Comparison of ENCODE assay signal across 30 cellular contexts in the genomic region with DNA sequence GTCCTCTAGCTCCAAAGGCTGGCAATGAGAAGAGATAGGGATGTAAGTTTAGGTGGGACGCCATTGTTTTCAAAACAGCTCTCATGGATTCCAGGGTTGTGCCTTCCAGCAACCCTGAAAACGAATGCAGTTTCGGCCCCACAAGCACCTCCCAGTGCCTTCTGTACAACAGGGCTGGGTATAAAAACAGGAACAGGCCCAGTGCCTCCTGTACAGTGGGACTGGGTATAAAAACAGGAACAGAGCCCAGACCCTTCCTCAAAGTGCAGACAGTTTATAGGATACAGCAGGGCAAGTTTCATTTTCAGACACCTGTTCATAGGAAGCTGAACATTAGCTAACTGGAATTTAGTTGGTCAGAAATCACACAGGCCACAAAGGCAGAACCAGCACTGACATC.
"Had no signal": no experiment of that assay in that cellular context is flagged by ENCODE, and none has a peak within 500 bp of the region (broad histone marks: within the 10 kb centered on the region; RNA-seq: fewer than 3 reads in every experiment).

No MANE protein-coding gene starts in this region.

- H3K4me1 ChIP-seq: heart left ventricle, left ventricle myocardium inferior, prostate gland, stomach, suprapubic skin, tibial artery, upper lobe of right lung, uterus had no signal

- DNase-seq: glutamatergic neuron; heart left ventricle; hypothalamus; immature natural killer cell; left ventricle myocardium inferior; naive B cell; natural killer cell; nephron progenitor cell; pancreas; posterior cingulate gyrus; retina; right cardiac atrium; sigmoid colon; stimulated activated CD4-positive, alpha-beta T cell treated with anti-CD3 and anti-CD28 coated beads, Interleukin-1b, Interleukin-23, amount 100 ng/mL, for 48 hours; stimulated activated CD4-positive, alpha-beta T cell treated with anti-CD3 and anti-CD28 coated beads, Interleukin-2, amount 100 ng/mL, for 48 hours; stimulated activated CD4-positive, alpha-beta T cell treated with anti-CD3 and anti-CD28 coated beads, Interleukin-4, amount 100 ng/mL, for 4 hours; stimulated activated CD8-positive, alpha-beta memory T cell treated with anti-CD3 and anti-CD28 coated beads, Interleukin-4, amount 100 ng/mL, for 48 hours; stimulated activated naive B cell treated with anti-CD40 and anti-IgM and Interleukin-4, amounts not matched to agents 10 μg/mL and 1 μg/mL and 100 μg/mL, for 72 hours; stimulated activated naive CD8-positive, alpha-beta T cell treated with anti-CD3 and anti-CD28 coated beads, Interleukin-15, Interleukin-2, amounts not matched to agents 100 U/mL and 50 U/mL, for 24 hours; stomach; tibial artery; trophoblast cell; upper lobe of right lung; uterus had no signal

- H3K36me3 ChIP-seq: heart left ventricle, left ventricle myocardium inferior, prostate gland, sigmoid colon, suprapubic skin, upper lobe of right lung, uterus had no signal

- H3K9me3 ChIP-seq: pancreas, prostate gland, sigmoid colon, suprapubic skin, uterus had no signal

- H3K36me3 Mint-ChIP-seq: immature natural killer cell, natural killer cell had no signal

- ATAC-seq: heart left ventricle; natural killer cell; pancreas; right cardiac atrium; stimulated activated naive B cell treated with anti-CD40 and anti-IgM and Interleukin-4, amounts not matched to agents 10 μg/mL and 1 μg/mL and 100 μg/mL, for 72 hours; stimulated activated naive CD8-positive, alpha-beta T cell treated with anti-CD3 and anti-CD28 coated beads, Interleukin-15, Interleukin-2, amounts not matched to agents 100 U/mL and 50 U/mL, for 24 hours had no signal

- H3K4me1 Mint-ChIP-seq: immature natural killer cell; memory B cell; naive B cell; natural killer cell; stimulated activated naive B cell treated with anti-CD40 and anti-IgM and Interleukin-4, amounts not matched to agents 10 μg/mL and 1 μg/mL and 100 μg/mL, for 72 hours had no signal

- H3K27ac Mint-ChIP-seq: immature natural killer cell; memory B cell; naive B cell; natural killer cell; nephron progenitor cell; stimulated activated naive B cell treated with anti-CD40 and anti-IgM and Interleukin-4, amounts not matched to agents 10 μg/mL and 1 μg/mL and 100 μg/mL, for 72 hours had no signal

- FAIRE-seq: islet of Langerhans, pancreas had no signal

- H3K27ac ChIP-seq: heart left ventricle, left ventricle myocardium inferior, pancreas, prostate gland, sigmoid colon, stomach, suprapubic skin, thoracic aorta, tibial artery, upper lobe of right lung, uterus had no signal

- H3K4me3 ChIP-seq: heart left ventricle, left ventricle myocardium inferior, pancreas, prostate gland, sigmoid colon, smooth muscle cell, stomach, suprapubic skin, thoracic aorta, tibial artery, upper lobe of right lung, uterus had no signal

- H3K4me3 Mint-ChIP-seq: immature natural killer cell; memory B cell; natural killer cell; nephron progenitor cell; stimulated activated naive B cell treated with anti-CD40 and anti-IgM and Interleukin-4, amounts not matched to agents 10 μg/mL and 1 μg/mL and 100 μg/mL, for 72 hours had no signal
